ENCODE assay signal across 8 cellular contexts in genomic region chrX:63349307-63349706, GRCh38. TPM values are rescaled to one million over a fixed set of nuclear protein-coding genes. Genes with fewer than 3 reads are reported as not detected.
DNase-seq lines count a peak whose midpoint lies in the region; ATAC-seq lines count a peak whose summit lies in the region.

No MANE protein-coding gene starts in this region.

- POLR2A ChIA-PET in activated CD4-positive, alpha-beta memory T cell treated with anti-CD3 and anti-CD28 coated beads, Interleukin-2, amount 10 ng/mL, durations not matched to agents 7 days and 5 days (lab: Charles Lee), result interaction anchor here (3.9 kb wide), 1 partner anchor 405 kb away, joined by 16 read pairs; a partner anchor contains a TSS

- no peak overlapping the region for H3K27ac Mint-ChIP-seq in activated CD4-positive, alpha-beta memory T cell treated with anti-CD3 and anti-CD28 coated beads, Interleukin-2, amount 10 ng/mL, durations not matched to agents 7 days and 5 days
- H3K27ac Mint-ChIP-seq in natural killer cell treated with Interleukin-12 subunit alpha and Interleukin-12 subunit beta and Interleukin-15 and Interleukin-18, amount 100 ng/mL, for 72 hours, result peak overlapping the region; percentile 26 to 63

- DNase-seq in NCI-H1105 treated with DMSO at 0.1 percent for 48 hours (lab: John Stamatoyannopoulos, UW) (peak; percentile 35), NCI-H1105 (lab: John Stamatoyannopoulos, UW) (no peak), NCI-H1092 (lab: John Stamatoyannopoulos, UW) (peak; percentile 29), kidney glomerular epithelial cell (lab: John Stamatoyannopoulos, UW) (no peak), AG20443 (ENCODE audit: low spot score) (no peak), NCI-H1930 (lab: John Stamatoyannopoulos, UW) (no peak)
- no peak for DNase-seq in activated CD4-positive, alpha-beta memory T cell treated with anti-CD3 and anti-CD28 coated beads, Interleukin-2, amount 10 ng/mL, durations not matched to agents 7 days and 5 days
- DNase-seq in natural killer cell treated with Interleukin-12 subunit alpha and Interleukin-12 subunit beta and Interleukin-15 and Interleukin-18, amount 100 ng/mL, for 72 hours (ENCODE audit: low spot score), result no peak

- ATAC-seq in natural killer cell treated with Interleukin-12 subunit alpha and Interleukin-12 subunit beta and Interleukin-15 and Interleukin-18, amount 100 ng/mL, for 72 hours, result no peak

- H3K27me3 Mint-ChIP-seq in activated CD4-positive, alpha-beta memory T cell treated with anti-CD3 and anti-CD28 coated beads, Interleukin-2, amount 10 ng/mL, durations not matched to agents 7 days and 5 days, result no peaks in the 10 kb centered on the region
- peaks cover 0 to 3% of the 10 kb centered on the region in 2 donors for H3K27me3 Mint-ChIP-seq in natural killer cell treated with Interleukin-12 subunit alpha and Interleukin-12 subunit beta and Interleukin-15 and Interleukin-18, amount 100 ng/mL, for 72 hours

- H3K4me3 Mint-ChIP-seq in activated CD4-positive, alpha-beta memory T cell treated with anti-CD3 and anti-CD28 coated beads, Interleukin-2, amount 10 ng/mL, durations not matched to agents 7 days and 5 days, result peak overlapping the region; percentile 94
- H3K4me3 Mint-ChIP-seq in natural killer cell treated with Interleukin-12 subunit alpha and Interleukin-12 subunit beta and Interleukin-15 and Interleukin-18, amount 100 ng/mL, for 72 hours, result peak overlapping the region; percentile 86

- peaks cover 23% of the 10 kb centered on the region for H3K4me1 Mint-ChIP-seq in activated CD4-positive, alpha-beta memory T cell treated with anti-CD3 and anti-CD28 coated beads, Interleukin-2, amount 10 ng/mL, durations not matched to agents 7 days and 5 days
- peaks cover 13 to 16% of the 10 kb centered on the region in 2 donors for H3K4me1 Mint-ChIP-seq in natural killer cell treated with Interleukin-12 subunit alpha and Interleukin-12 subunit beta and Interleukin-15 and Interleukin-18, amount 100 ng/mL, for 72 hours (ENCODE audit: low read depth in 2 of 2)

- H3K9me3 Mint-ChIP-seq in activated CD4-positive, alpha-beta memory T cell treated with anti-CD3 and anti-CD28 coated beads, Interleukin-2, amount 10 ng/mL, durations not matched to agents 7 days and 5 days, result no peaks in the 10 kb centered on the region
- no peaks in the 10 kb centered on the region for H3K9me3 Mint-ChIP-seq in natural killer cell treated with Interleukin-12 subunit alpha and Interleukin-12 subunit beta and Interleukin-15 and Interleukin-18, amount 100 ng/mL, for 72 hours

- peaks cover 5% of the 10 kb centered on the region for H3K36me3 Mint-ChIP-seq in activated CD4-positive, alpha-beta memory T cell treated with anti-CD3 and anti-CD28 coated beads, Interleukin-2, amount 10 ng/mL, durations not matched to agents 7 days and 5 days (ENCODE audit: low read depth)
- H3K36me3 Mint-ChIP-seq in natural killer cell treated with Interleukin-12 subunit alpha and Interleukin-12 subunit beta and Interleukin-15 and Interleukin-18, amount 100 ng/mL, for 72 hours, result no peaks in the 10 kb centered on the region

- CTCF ChIA-PET in activated CD4-positive, alpha-beta memory T cell treated with anti-CD3 and anti-CD28 coated beads, Interleukin-2, amount 10 ng/mL, durations not matched to agents 7 days and 5 days (lab: Charles Lee), result no interaction called here

RNA-seq across cellular contexts. Expression of gene SPIN4, which starts 1.8 kb away (rescaled TPM):
- total RNA-seq in activated CD4-positive, alpha-beta memory T cell treated with anti-CD3 and anti-CD28 coated beads, Interleukin-2, amount 10 ng/mL, durations not matched to agents 7 days and 5 days, result 10 to 100 TPM; 10.5 to 10.7 TPM
- 1 to 10 TPM; 5.5 to 6.1 TPM for total RNA-seq in natural killer cell treated with Interleukin-12 subunit alpha and Interleukin-12 subunit beta and Interleukin-15 and Interleukin-18, amount 100 ng/mL, for 72 hours

Comparison
In these comparisons a context has a peak if more than half of its experiments do, and no peak if none do; other contexts are left out.
1. DNase-seq: peak in NCI-H1105 treated with DMSO at 0.1 percent for 48 hours (single experiment) and NCI-H1092 (single experiment); none in NCI-H1105 (single experiment), activated CD4-positive, alpha-beta memory T cell treated with anti-CD3 and anti-CD28 coated beads, Interleukin-2, amount 10 ng/mL, durations not matched to agents 7 days and 5 days (single experiment), natural killer cell treated with Interleukin-12 subunit alpha and Interleukin-12 subunit beta and Interleukin-15 and Interleukin-18, amount 100 ng/mL, for 72 hours (single experiment), kidney glomerular epithelial cell (single experiment), AG20443 (single experiment) and NCI-H1930 (0 of 2).